In genomic region chrX:30065226-30065625, GRCh38 we compare ENCODE assay signal across 24 cellular contexts.
DNase-seq lines count a peak whose midpoint lies in the region; ATAC-seq and TF ChIP-seq lines count a peak whose summit lies in the region.
"Had no signal": no experiment of that assay in that cellular context is flagged by ENCODE, and none has a peak within 500 bp of the region (broad histone marks: within the 10 kb centered on the region; RNA-seq: fewer than 3 reads in every experiment).

No MANE protein-coding gene starts in this region.

- no peak overlapping the region for H3K9ac ChIP-seq in GM23248
- H3K9ac ChIP-seq: BLaER1 had no signal

- TF ChIP-seq CTCF in fibroblast of the aortic adventitia (IDR thresholded peaks at IDR 0.05; ENCODE audit: insufficient read depth, low read length) = no peak

- no peaks in the 10 kb centered on the region for H3K36me3 ChIP-seq in GM23248 (ENCODE audit: low read depth)
- H3K36me3 ChIP-seq in effector memory CD4-positive, alpha-beta T cell (ENCODE audit: control insufficient read depth, insufficient read depth, low read length) = no peaks in the 10 kb centered on the region
- H3K36me3 ChIP-seq: adrenal gland, BLaER1, left ventricle myocardium inferior, spleen, stomach, upper lobe of left lung had no signal

- H3K27ac ChIP-seq in GM23248 = no peak overlapping the region
- H3K27ac ChIP-seq in effector memory CD4-positive, alpha-beta T cell (ENCODE audit: insufficient read depth, low read length, poor library complexity, severe bottlenecking) = no peak overlapping the region
- H3K27ac ChIP-seq: adrenal gland, BLaER1, left ventricle myocardium inferior, spleen, stomach, upper lobe of left lung had no signal

- peak; percentile 6 for DNase-seq in GM23248
- DNase-seq in fibroblast of the aortic adventitia (ENCODE audit: low read depth) = peak; percentile 22
- DNase-seq in DMS79 treated with DMSO at 0.1 percent for 48 hours (lab: John Stamatoyannopoulos, UW) = no peak
- DNase-seq in effector memory CD4-positive, alpha-beta T cell = no peak
- no peak for DNase-seq in globus pallidus (ENCODE audit: low spot score)
- DNase-seq: activated CD4-positive, alpha-beta T cell treated with anti-CD3 and anti-CD28 coated beads, Interleukin-2, amount 50 U/mL, for 4 hours; activated gamma-delta T cell; activated T-cell treated with anti-CD3 and anti-CD28 coated beads for 4 hours; adrenal gland; Caco-2; central memory CD4-positive, alpha-beta T cell; erythroblast; glutamatergic neuron; left ventricle myocardium inferior; NCI-H2171 treated with DMSO at 0.1 percent for 48 hours; SHP77 treated with DMSO at 0.1 percent for 48 hours; spleen; stimulated activated CD4-positive, alpha-beta T cell treated with anti-CD3 and anti-CD28 coated beads, Interleukin-4, amount 100 ng/mL, for 4 hours; stomach; T-helper 17 cell had no signal

- no peaks in the 10 kb centered on the region for H3K27me3 ChIP-seq in GM23248 (replicated peaks; ENCODE audit: insufficient read depth)
- H3K27me3 ChIP-seq in effector memory CD4-positive, alpha-beta T cell (replicated peaks; ENCODE audit: control insufficient read depth, insufficient read depth, low read length, poor library complexity, severe bottlenecking) = no peaks in the 10 kb centered on the region
- H3K27me3 ChIP-seq: BLaER1, spleen, stomach, upper lobe of left lung had no signal

- 5 to 16% methylated on average over 2 of the region's 2 CpGs for WGBS in GM23248 (ENCODE audit: low coverage in 1 of 2, low lambda C conversion rate in 2 of 2, missing lambda C conversion rate in 2 of 2), 2 experiments

- H3K4me1 ChIP-seq in GM23248 (ENCODE audit: insufficient read depth) = no peaks in the 10 kb centered on the region
- no peaks in the 10 kb centered on the region for H3K4me1 ChIP-seq in effector memory CD4-positive, alpha-beta T cell (ENCODE audit: control insufficient read depth, insufficient read depth, low read length, poor library complexity, severe bottlenecking)
- H3K4me1 ChIP-seq: adrenal gland, BLaER1, Caco-2, left ventricle myocardium inferior, spleen, stomach, upper lobe of left lung had no signal

- H3K4me3 ChIP-seq in GM23248 (no peak overlapping the region), fibroblast of the aortic adventitia (ENCODE audit: low read depth, low read length) (no peak overlapping the region)
- H3K4me3 ChIP-seq in effector memory CD4-positive, alpha-beta T cell (ENCODE audit: insufficient read depth, low read depth, low read length, poor library complexity, severe bottlenecking) = no peak overlapping the region
- H3K4me3 ChIP-seq: adrenal gland, BLaER1, left ventricle myocardium inferior, spleen, stomach, upper lobe of left lung had no signal

- ATAC-seq in SK-N-SH treated with all-trans-retinoic acid at 6 μM for 48 hours (peak; percentile 75), HG02798 (IDR thresholded peaks at IDR 0.05; ENCODE audit: poor library complexity, unreplicated experiment) (no peak)
- ATAC-seq: T-helper 17 cell had no signal

- in situ Hi-C loops in GM23248 (cut with MboI) = no loop called here

- H3F3A ChIP-seq in GM23248 (ENCODE audit: insufficient read depth) = no peaks in the 10 kb centered on the region

- H2AFZ ChIP-seq in GM23248 = no peak overlapping the region

- no peak overlapping the region for H3K4me2 ChIP-seq in GM23248 (ENCODE audit: unreplicated experiment)
- H3K4me2 ChIP-seq: BLaER1 had no signal

- no peaks in the 10 kb centered on the region for H3K9me2 ChIP-seq in GM23248 (ENCODE audit: insufficient read depth)

- no peaks in the 10 kb centered on the region for H3K79me2 ChIP-seq in GM23248 (ENCODE audit: insufficient read depth)

- H3K9me3 ChIP-seq in GM23248 (ENCODE audit: low read depth) = no peaks in the 10 kb centered on the region
- H3K9me3 ChIP-seq in effector memory CD4-positive, alpha-beta T cell (ENCODE audit: control insufficient read depth, low read length) = no peaks in the 10 kb centered on the region
- H3K9me3 ChIP-seq: adrenal gland, Caco-2, left ventricle myocardium inferior, spleen, upper lobe of left lung had no signal

- no peaks in the 10 kb centered on the region for H4K20me1 ChIP-seq in GM23248 (ENCODE audit: insufficient read depth)
- H4K20me1 ChIP-seq: BLaER1 had no signal

TF ChIP-seq in SK-N-SH treated with all-trans-retinoic acid at 6 μM for 48 hours, 23 proteins besides CTCF, POLR2A, EP300 and RAD21:
- TF ChIP-seq ZC3H10 (CRISPR knock-in tag; IDR thresholded peaks at IDR 0.05) = no peak
- TF ChIP-seq RARB (CRISPR knock-in tag; IDR thresholded peaks at IDR 0.05) = no peak
- TF ChIP-seq ZFP30 (CRISPR knock-in tag; IDR thresholded peaks at IDR 0.05) = no peak
- TF ChIP-seq ESRRG (CRISPR knock-in tag; IDR thresholded peaks at IDR 0.05) = no peak
- TF ChIP-seq PPARA (CRISPR knock-in tag; IDR thresholded peaks at IDR 0.05; ENCODE audit: borderline replicate concordance) = no peak
- TF ChIP-seq CSRNP3 (CRISPR knock-in tag; IDR thresholded peaks at IDR 0.05) = no peak
- no peak for TF ChIP-seq CSDC2 (CRISPR knock-in tag; IDR thresholded peaks at IDR 0.05)
- TF ChIP-seq TSHZ2 (CRISPR knock-in tag; IDR thresholded peaks at IDR 0.05) = no peak
- TF ChIP-seq GLIS3 (CRISPR knock-in tag; IDR thresholded peaks at IDR 0.05) = no peak
- TF ChIP-seq TCF4 (CRISPR knock-in tag; IDR thresholded peaks at IDR 0.05; ENCODE audit: borderline replicate concordance) = no peak

Comparison
In these comparisons a context has a peak if more than half of its experiments do, and no peak if none do; other contexts are left out.
1. DNase-seq: peak in GM23248 (single experiment) and fibroblast of the aortic adventitia (single experiment); none in DMS79 treated with DMSO at 0.1 percent for 48 hours (single experiment), effector memory CD4-positive, alpha-beta T cell (0 of 3) and globus pallidus (single experiment).